8 cellular contexts compared by ENCODE assay signal in genomic region chr18:22983175-22983574, GRCh38. TPM values are rescaled to one million over a fixed set of nuclear protein-coding genes. Genes with fewer than 3 reads are reported as not detected.
DNase-seq lines count a peak whose midpoint lies in the region; ATAC-seq and TF ChIP-seq lines count a peak whose summit lies in the region.

No MANE protein-coding gene starts in this region.

- peaks cover 33% of the 10 kb centered on the region for H3K36me3 Mint-ChIP-seq in activated CD4-positive, alpha-beta memory T cell treated with anti-CD3 and anti-CD28 coated beads for 36 hours

- H3K9ac ChIP-seq in PC-3 (ENCODE audit: low read length): no peak overlapping the region

- peaks cover 7% of the 10 kb centered on the region for H3K4me1 ChIP-seq in PC-3 (ENCODE audit: insufficient read depth, low read length)
- H3K4me1 ChIP-seq in esophagus squamous epithelium: peaks cover 0 to 20% (median 4%) of the 10 kb centered on the region in 3 donors
- no peaks in the 10 kb centered on the region for H3K4me1 ChIP-seq in gastrocnemius medialis

- POLR2A ChIA-PET in PC-3 (lab: Charles Lee; ENCODE audit: unreplicated experiment): no interaction called here
- POLR2A ChIA-PET in activated CD4-positive, alpha-beta memory T cell treated with anti-CD3 and anti-CD28 coated beads for 36 hours (lab: Charles Lee): no interaction called here

- no peak overlapping the region for H3K27ac Mint-ChIP-seq in activated CD4-positive, alpha-beta memory T cell treated with anti-CD3 and anti-CD28 coated beads for 36 hours

- TF ChIP-seq CTCF in GM12864 (IDR thresholded peaks at IDR 0.05; ENCODE audit: low read depth, low read length, missing control alignments) (peak; percentile 24), PC-3 (conservative IDR thresholded peaks at IDR 0.05; ENCODE audit: low read depth, low read length) (peak; percentile 69), esophagus squamous epithelium (IDR thresholded peaks at IDR 0.05) (peak; percentile 21 to 72 (median 44)), gastrocnemius medialis (IDR thresholded peaks at IDR 0.05 in 4 of 5, conservative IDR thresholded peaks at IDR 0.05 in 1 of 5) (peak in 3 of 5 experiments; percentile 10 to 31 (median 15))

- peaks cover 8% of the 10 kb centered on the region for H3K4me1 Mint-ChIP-seq in activated CD4-positive, alpha-beta memory T cell treated with anti-CD3 and anti-CD28 coated beads for 36 hours (ENCODE audit: low read depth)

- no peak for ATAC-seq in PC-3
- no peak for ATAC-seq in gastrocnemius medialis

- H3K4me2 ChIP-seq in PC-3 (ENCODE audit: low read length): no peak overlapping the region

- peaks cover 21% of the 10 kb centered on the region for H3K36me3 ChIP-seq in PC-3 (ENCODE audit: low read depth, low read length)
- peaks cover 0 to 54% (median 0%) of the 10 kb centered on the region in 3 donors for H3K36me3 ChIP-seq in esophagus squamous epithelium
- no peaks in the 10 kb centered on the region for H3K36me3 ChIP-seq in gastrocnemius medialis

- peaks cover 6% of the 10 kb centered on the region for H3F3A ChIP-seq in PC-3 (ENCODE audit: low read length, unreplicated experiment)

- no peak overlapping the region for H3K27ac ChIP-seq in PC-3 (ENCODE audit: low read length)
- H3K27ac ChIP-seq in esophagus squamous epithelium: no peak overlapping the region
- H3K27ac ChIP-seq in gastrocnemius medialis: no peak overlapping the region

- H4K20me1 ChIP-seq in PC-3 (ENCODE audit: low read length): no peaks in the 10 kb centered on the region; the same call in 1 of the 2 replicates

- DNase-seq in A172 (ENCODE audit: low spot score): peak; percentile 21
- DNase-seq in GM12864 (ENCODE audit: low read depth): no peak
- peak; percentile 67 for DNase-seq in PC-3
- no peak for DNase-seq in esophagus squamous epithelium (lab: John Stamatoyannopoulos, UW)
- no peak for DNase-seq in gastrocnemius medialis
- no peak for DNase-seq in activated CD4-positive, alpha-beta memory T cell treated with anti-CD3 and anti-CD28 coated beads for 36 hours
- no peak for DNase-seq in stimulated activated CD8-positive, alpha-beta memory T cell treated with anti-CD3 and anti-CD28 coated beads, Interleukin-4, amount 100 ng/mL, for 48 hours
- no peak for DNase-seq in NCI-H2107 treated with DMSO at 0.1 percent for 48 hours (lab: John Stamatoyannopoulos, UW; ENCODE audit: unreplicated experiment)

- H3K79me2 ChIP-seq in PC-3 (ENCODE audit: low read length): no peaks in the 10 kb centered on the region

- TF ChIP-seq POLR2A in esophagus squamous epithelium (IDR thresholded peaks at IDR 0.05): no peak
- TF ChIP-seq POLR2A in gastrocnemius medialis (IDR thresholded peaks at IDR 0.05): no peak

- WGBS in esophagus squamous epithelium, 2 donors: 18 to 33% methylated on average over 3 of the region's 3 CpGs

- H3K4me3 Mint-ChIP-seq in activated CD4-positive, alpha-beta memory T cell treated with anti-CD3 and anti-CD28 coated beads for 36 hours: no peak overlapping the region

- H3K4me3 ChIP-seq in GM12864 (ENCODE audit: low read depth, low read length) (no peak overlapping the region), PC-3 (ENCODE audit: low read length) (no peak overlapping the region), esophagus squamous epithelium (no peak overlapping the region), gastrocnemius medialis (no peak overlapping the region)

- CTCF ChIA-PET in PC-3 (lab: Charles Lee): interaction anchor here (0.6 to 1.0 kb wide), 6 partner anchors 14 to 343 kb away, joined by 3 to 28 read pairs (median 6); no protein-coding TSS in a partner anchor
- CTCF ChIA-PET in activated CD4-positive, alpha-beta memory T cell treated with anti-CD3 and anti-CD28 coated beads for 36 hours (lab: Charles Lee): interaction anchor here (0.6 to 4.5 kb wide), 13 partner anchors 8 to 202 kb away, joined by 3 to 45 read pairs (median 6); partner anchors contain the start of gene RBBP8

- H3K27me3 ChIP-seq in PC-3 (ENCODE audit: low read length) (no peaks in the 10 kb centered on the region), esophagus squamous epithelium (no peaks in the 10 kb centered on the region), gastrocnemius medialis (no peaks in the 10 kb centered on the region)

- no TSS peak for BruUV-seq in PC-3 (replicated peaks; lab: Mats Ljungman, UMichigan)

- H3K9me3 ChIP-seq in PC-3 (ENCODE audit: low read length) (no peaks in the 10 kb centered on the region), esophagus squamous epithelium (no peaks in the 10 kb centered on the region), gastrocnemius medialis (no peaks in the 10 kb centered on the region)

- intact Hi-C loops in PC-3 (cut with micrococcal nuclease): loop anchor here (1.0 kb wide), 4 partner anchors 53 to 184 kb away; no protein-coding TSS in a partner anchor
- intact Hi-C loops in esophagus squamous epithelium (cut with DNase I): loop anchor here (5.0 kb wide), 1 partner anchor 171 kb away; no protein-coding TSS in a partner anchor
- intact Hi-C loops in gastrocnemius medialis (cut with DNase I; ENCODE audit: low total_unique reads): loop anchor here (5.0 kb wide), 1 partner anchor 181 kb away; no protein-coding TSS in a partner anchor
- intact Hi-C loops in activated CD4-positive, alpha-beta memory T cell treated with anti-CD3 and anti-CD28 coated beads for 36 hours (cut with micrococcal nuclease): loop anchor here (1.0 to 5.0 kb wide), 3 partner anchors 53 to 184 kb away; no protein-coding TSS in a partner anchor

- H3K9me2 ChIP-seq in PC-3 (replicated peaks; ENCODE audit: low read length): no peaks in the 10 kb centered on the region

- in situ Hi-C loops in gastrocnemius medialis (cut with MboI; ENCODE audit: low sequenced_read_pairs in 4 of 4): loop anchor here in 1 of 4 donors (25.0 kb wide), 1 partner anchor 196 kb away; no protein-coding TSS in a partner anchor

- H3K9me3 Mint-ChIP-seq in activated CD4-positive, alpha-beta memory T cell treated with anti-CD3 and anti-CD28 coated beads for 36 hours: no peaks in the 10 kb centered on the region

- no peak overlapping the region for H2AFZ ChIP-seq in PC-3 (ENCODE audit: low read length)

- H3K27me3 Mint-ChIP-seq in activated CD4-positive, alpha-beta memory T cell treated with anti-CD3 and anti-CD28 coated beads for 36 hours: no peaks in the 10 kb centered on the region

RNA-seq across cellular contexts. Expression of gene RBBP8, which starts 50.0 kb away (rescaled TPM):
- 63.4 and 95.1 TPM in 2 replicates for total RNA-seq in A172 (2014; rRNA removed; shearing (Covaris generic))
- total RNA-seq in PC-3 (2014; rRNA removed) (31.9 and 41.1 TPM in 2 replicates), esophagus squamous epithelium (10 to 100 TPM; 22.3 to 69.8 (median 53.2) TPM), gastrocnemius medialis (1 to 10 TPM; 1.3 to 4.7 (median 1.7) TPM)
- total RNA-seq in activated CD4-positive, alpha-beta memory T cell treated with anti-CD3 and anti-CD28 coated beads for 36 hours: 10 to 100 TPM; 62.5 to 65.3 TPM

Comparison
In these comparisons a context has a peak if more than half of its experiments do, and no peak if none do; other contexts are left out.
1. DNase-seq: peak in A172 (single experiment) and PC-3 (single experiment); none in GM12864 (single experiment), esophagus squamous epithelium (single experiment), gastrocnemius medialis (0 of 2), activated CD4-positive, alpha-beta memory T cell treated with anti-CD3 and anti-CD28 coated beads for 36 hours (single experiment), stimulated activated CD8-positive, alpha-beta memory T cell treated with anti-CD3 and anti-CD28 coated beads, Interleukin-4, amount 100 ng/mL, for 48 hours (single experiment) and NCI-H2107 treated with DMSO at 0.1 percent for 48 hours (single experiment).
2. CTCF ChIP-seq: peak in every context shown above with its lines; median percentile 69 in PC-3; 44 in esophagus squamous epithelium; 24 in GM12864; 15 in gastrocnemius medialis.